ENCODE assay signal across 1 cellular context in the genomic region with DNA sequence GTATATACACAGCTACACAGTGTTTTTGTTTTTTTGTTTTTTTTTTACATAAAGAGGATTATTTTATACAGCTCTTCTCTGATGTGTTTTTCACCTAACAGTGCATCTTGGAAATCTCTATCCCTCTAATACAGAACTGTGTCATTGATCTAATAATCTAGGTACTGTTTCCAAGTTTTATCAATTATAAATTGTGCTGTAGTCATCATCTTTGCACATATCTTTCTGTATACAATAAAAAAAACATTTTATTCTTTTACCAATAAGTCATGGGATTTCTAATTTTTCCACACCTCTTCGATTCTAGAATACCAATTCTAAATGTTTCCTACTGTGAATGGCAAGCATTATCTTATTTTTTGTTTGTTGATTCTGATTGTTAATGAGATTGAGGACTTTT.
TF ChIP-seq lines count a peak whose summit lies in the region.

No MANE protein-coding gene starts in this region.

TF ChIP-seq in HepG2, 621 proteins besides CTCF, POLR2A, EP300 and RAD21 (continued from another document):
- TF ChIP-seq ZNF331 (CRISPR knock-in tag; IDR thresholded peaks at IDR 0.05) (no peak), MAFK (conservative IDR thresholded peaks at IDR 0.05 in 1 of 2, IDR thresholded peaks at IDR 0.05 in 1 of 2; ENCODE audit: low read length in 2 of 2) (peak; percentile 35 to 71; a peak in 3 of 4 replicates)
